In genomic region chr20:57262244-57263126, GRCh38 we compare ENCODE assay signal across 1 cellular context.
TF ChIP-seq lines count a peak whose summit lies in the region.

No MANE protein-coding gene starts in this region.

TF ChIP-seq in H1, 55 proteins besides CTCF, POLR2A, EP300 and RAD21:
- no peak for TF ChIP-seq RFX5 (IDR thresholded peaks at IDR 0.05; ENCODE audit: borderline replicate concordance, low read depth, low read length)
- TF ChIP-seq BRCA1 (IDR thresholded peaks at IDR 0.05; ENCODE audit: low read depth, low read length): no peak
- no peak for TF ChIP-seq CHD2 (IDR thresholded peaks at IDR 0.05; ENCODE audit: low read length)
- TF ChIP-seq KDM1A (IDR thresholded peaks at IDR 0.05; ENCODE audit: borderline replicate concordance, low read length): no peak
- no peak for TF ChIP-seq CHD1 (IDR thresholded peaks at IDR 0.05; ENCODE audit: low read depth, low read length)
- TF ChIP-seq CEBPB (IDR thresholded peaks at IDR 0.05; ENCODE audit: low read depth, low read length): no peak
- no peak for TF ChIP-seq GTF2F1 (IDR thresholded peaks at IDR 0.05; ENCODE audit: borderline replicate concordance, low read depth, low read length)
- no peak for TF ChIP-seq MAFK (IDR thresholded peaks at IDR 0.05; ENCODE audit: low read depth, low read length)
- no peak for TF ChIP-seq CBX5 (IDR thresholded peaks at IDR 0.05; ENCODE audit: low read depth, low read length)
- no peak for TF ChIP-seq GABPA (IDR thresholded peaks at IDR 0.05; ENCODE audit: borderline replicate concordance, insufficient read depth, low read length)
- no peak for TF ChIP-seq HDAC2 (IDR thresholded peaks at IDR 0.05; ENCODE audit: borderline replicate concordance in 1 of 2, low read depth in 2 of 2, low read length in 2 of 2)
- no peak for TF ChIP-seq SIX5 (IDR thresholded peaks at IDR 0.05; ENCODE audit: low read depth, low read length)
- no peak for TF ChIP-seq RBBP5 (IDR thresholded peaks at IDR 0.05; ENCODE audit: borderline replicate concordance, low read depth, low read length)
- TF ChIP-seq SP2 (IDR thresholded peaks at IDR 0.05; ENCODE audit: low read length): no peak
- no peak for TF ChIP-seq KDM4A (IDR thresholded peaks at IDR 0.05; ENCODE audit: low read depth, low read length, severe bottlenecking)
- no peak for TF ChIP-seq SAP30 (IDR thresholded peaks at IDR 0.05; ENCODE audit: insufficient read depth, insufficient replicate concordance, low read length)
TF ChIP-seq in H1: peak in this region for 0.
